In genomic region chr9:12819436-12820185, GRCh38 we compare ENCODE assay signal across 8 cellular contexts. TPM values are rescaled to one million over a fixed set of nuclear protein-coding genes. Genes with fewer than 3 reads are reported as not detected.
DNase-seq lines count a peak whose midpoint lies in the region; ATAC-seq and TF ChIP-seq lines count a peak whose summit lies in the region.

No MANE protein-coding gene starts in this region.

- intact Hi-C loops in stomach (cut with DNase I; ENCODE audit: low total_unique reads): no loop called here

- H3K9me3 ChIP-seq in stomach: no peaks in the 10 kb centered on the region

- ATAC-seq in HG03439 (IDR thresholded peaks at IDR 0.05; ENCODE audit: unreplicated experiment): peak; percentile 89

- TF ChIP-seq CTCF in cardiac fibroblast (IDR thresholded peaks at IDR 0.05; ENCODE audit: low read depth, low read length): peak; percentile 50
- TF ChIP-seq CTCF in stomach (IDR thresholded peaks at IDR 0.05): peak in 3 of 7 experiments; percentile 7 to 41 (median 22)

- peak overlapping the region in 3 of 5 donors; percentile 73 to 84 (median 83) for H3K27ac ChIP-seq in stomach

- no peak for TF ChIP-seq EP300 in stomach (IDR thresholded peaks at IDR 0.05)

- DNase-seq in DMS 273 (lab: John Stamatoyannopoulos, UW; ENCODE audit: unreplicated experiment) (peak; percentile 43), DMS 273 treated with DMSO at 0.1 percent for 48 hours (lab: John Stamatoyannopoulos, UW) (no peak), cardiac fibroblast (ENCODE audit: low read depth in 2 of 2) (peak in 1 of 2 donors; percentile 31), stomach (no peak), DMS153 treated with DMSO at 0.1 percent for 48 hours (lab: John Stamatoyannopoulos, UW; ENCODE audit: unreplicated experiment) (no peak), kidney tubule cell (ENCODE audit: low spot score) (no peak)
- no peak for DNase-seq in activated naive CD4-positive, alpha-beta T cell treated with Interleukin-2 at 50 U/mL for 16 hours

- H3K4me3 ChIP-seq in cardiac fibroblast (replicated peaks in 1 of 2; ENCODE audit: low read depth in 2 of 2, low read length in 2 of 2) (no peak overlapping the region), stomach (no peak overlapping the region)

- H3K36me3 ChIP-seq in stomach: no peaks in the 10 kb centered on the region

- H3K27me3 ChIP-seq in stomach: no peaks in the 10 kb centered on the region

- WGBS in stomach, 5 donors: 81 to 90% (median 88%) methylated on average over 9 of the region's 9 CpGs

- peaks cover 11 to 55% (median 36%) of the 10 kb centered on the region in 4 donors for H3K4me1 ChIP-seq in stomach

- TF ChIP-seq POLR2A in stomach (IDR thresholded peaks at IDR 0.05): no peak

RNA-seq across cellular contexts. Expression of gene LURAP1L, which starts 44.8 kb away (rescaled TPM):
- 10 to 100 TPM; 19.3 to 32.2 (median 28.1) TPM for total RNA-seq in stomach
- 10 to 100 TPM in 2 of 3 donors, 1 to 10 TPM in 1; 6.7 to 11.9 (median 11.8) TPM for polyA plus RNA-seq in stomach
